11 cellular contexts compared by ENCODE assay signal in genomic region chr11:71433648-71434450, GRCh38. TPM values are rescaled to one million over a fixed set of nuclear protein-coding genes. Genes with fewer than 3 reads are reported as not detected.
DNase-seq lines count a peak whose midpoint lies in the region; ATAC-seq and TF ChIP-seq lines count a peak whose summit lies in the region.
"Had no signal": no experiment of that assay in that cellular context is flagged by ENCODE, and none has a peak within 500 bp of the region (broad histone marks: within the 10 kb centered on the region; RNA-seq: fewer than 3 reads in every experiment).

No MANE protein-coding gene starts in this region.

- no peaks in the 10 kb centered on the region for H3K27me3 ChIP-seq in Peyer's patch
- no peaks in the 10 kb centered on the region for H3K27me3 ChIP-seq in mucosa of stomach (ENCODE audit: control insufficient read depth, insufficient read depth, low read length)

- TF ChIP-seq CTCF in 22Rv1 (IDR thresholded peaks at IDR 0.05) (no peak), Peyer's patch (IDR thresholded peaks at IDR 0.05) (no peak), fibroblast of mammary gland (conservative IDR thresholded peaks at IDR 0.05; ENCODE audit: control insufficient read depth, insufficient read depth, low read depth, low read length) (no peak)

- ATAC-seq in GM19463 (IDR thresholded peaks at IDR 0.05; ENCODE audit: unreplicated experiment) (no peak), GM21423 (IDR thresholded peaks at IDR 0.05; ENCODE audit: unreplicated experiment) (no peak)

- peaks cover 0 to 20% (median 1%) of the 10 kb centered on the region in 4 donors for H3K4me1 ChIP-seq in Peyer's patch
- peaks cover 28% of the 10 kb centered on the region for H3K4me1 ChIP-seq in mucosa of stomach (ENCODE audit: control insufficient read depth, insufficient read depth, low read length)

- H3K9ac ChIP-seq in mucosa of stomach (ENCODE audit: low read length): peak overlapping the region; percentile 4

- peak in 2 of 3 donors; percentile 73 to 80 for DNase-seq in Peyer's patch
- DNase-seq in fibroblast of mammary gland (ENCODE audit: low read depth): peak; percentile 52
- DNase-seq in NCI-H2029 (lab: John Stamatoyannopoulos, UW): no peak
- no peak for DNase-seq in putamen (ENCODE audit: low spot score)
- DNase-seq: activated CD4-positive, CD25-positive, alpha-beta regulatory T cell treated with anti-CD3 and anti-CD28 coated beads, Interleukin-2, amount 50 U/mL, for 72 hours; DND-41; NCI-H2081 treated with DMSO at 0.1 percent for 48 hours had no signal

- TF ChIP-seq POLR2A in Peyer's patch (IDR thresholded peaks at IDR 0.05): no peak

- peaks cover 0 to 37% (median 0%) of the 10 kb centered on the region in 3 donors for H3K36me3 ChIP-seq in Peyer's patch
- H3K36me3 ChIP-seq in mucosa of stomach (ENCODE audit: control insufficient read depth, insufficient read depth, low read length): no peaks in the 10 kb centered on the region

- peak overlapping the region in 1 of 4 donors; percentile 15 for H3K4me3 ChIP-seq in Peyer's patch
- no peak overlapping the region for H3K4me3 ChIP-seq in fibroblast of mammary gland (ENCODE audit: control insufficient read depth, low read depth, low read length)
- no peak overlapping the region for H3K4me3 ChIP-seq in mucosa of stomach (ENCODE audit: low read length)

- peak overlapping the region; percentile 27 for H3K27ac ChIP-seq in 22Rv1
- peak overlapping the region in 3 of 4 donors; percentile 32 to 77 (median 76) for H3K27ac ChIP-seq in Peyer's patch

- H3K9me3 ChIP-seq in Peyer's patch (no peaks in the 10 kb centered on the region), mucosa of stomach (ENCODE audit: control insufficient read depth, low read length) (no peaks in the 10 kb centered on the region)

RNA-seq across cellular contexts. Expression of gene DHCR7, which starts 14.3 kb away (rescaled TPM):
- 100 to 1,000 TPM in 1 of 4 donors, 10 to 100 TPM in 2, 1 to 10 TPM in 1; 5.0 to 101 (median 36.8) TPM for total RNA-seq in Peyer's patch

RNA-seq across cellular contexts. Expression of gene NADSYN1, which starts 19.2 kb away (rescaled TPM):
- total RNA-seq in Peyer's patch: 100 to 1,000 TPM; 183 to 349 (median 294) TPM

Comparison
In these comparisons a context has a peak if more than half of its experiments do, and no peak if none do; other contexts are left out.
1. DNase-seq: peak in Peyer's patch (2 of 3) and fibroblast of mammary gland (single experiment); none in NCI-H2029 (single experiment) and putamen (single experiment).